Comparison of ENCODE assay signal across 17 cellular contexts in the genomic region with DNA sequence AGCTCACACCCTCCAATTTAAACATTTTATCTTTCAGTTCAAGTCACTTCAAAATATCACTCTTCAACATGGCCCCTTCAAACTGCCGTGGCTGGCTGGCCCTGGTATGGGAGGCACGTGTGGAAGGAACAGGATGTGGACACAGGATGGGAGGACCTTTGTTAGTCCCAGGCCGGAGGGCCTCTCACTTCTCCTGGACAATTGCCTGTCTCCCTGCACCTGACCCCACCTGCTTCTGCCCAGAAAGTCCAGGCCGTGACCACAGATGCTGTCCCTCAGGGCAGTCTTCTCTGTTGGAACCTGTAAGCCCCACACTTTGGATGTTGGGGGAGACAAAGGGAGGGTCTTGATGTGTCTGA. TPM values are rescaled to one million over a fixed set of nuclear protein-coding genes. Genes with fewer than 3 reads are reported as not detected.
DNase-seq lines count a peak whose midpoint lies in the region; ATAC-seq, FAIRE-seq and TF ChIP-seq lines count a peak whose summit lies in the region.
"Had no signal": no experiment of that assay in that cellular context is flagged by ENCODE, and none has a peak within 500 bp of the region (broad histone marks: within the 10 kb centered on the region; RNA-seq: fewer than 3 reads in every experiment).

No MANE protein-coding gene starts in this region.

- H3K36me3 ChIP-seq in SJCRH30 (no peaks in the 10 kb centered on the region), osteoblast (ENCODE audit: insufficient read depth, low read length) (no peaks in the 10 kb centered on the region), upper lobe of right lung (no peaks in the 10 kb centered on the region)

- H3K27me3 ChIP-seq in SJCRH30 (no peaks in the 10 kb centered on the region), osteoblast (ENCODE audit: insufficient read depth, low read length) (no peaks in the 10 kb centered on the region), upper lobe of right lung (no peaks in the 10 kb centered on the region)

- no peaks in the 10 kb centered on the region for H3K4me1 Mint-ChIP-seq in stimulated activated effector memory CD8-positive, alpha-beta T cell treated with anti-CD3 and anti-CD28 coated beads, Interleukin-12 subunit alpha, Interleukin-12 subunit beta, amount 100 ng/mL, for 72 hours

- H3K4me2 ChIP-seq in osteoblast (ENCODE audit: insufficient read depth, low read length) = no peak overlapping the region

- H4K20me1 ChIP-seq in osteoblast (ENCODE audit: insufficient read depth, low read length) = no peaks in the 10 kb centered on the region

- H3K4me3 ChIP-seq in SJCRH30 (no peak overlapping the region), osteoblast (ENCODE audit: insufficient read depth, low read length) (no peak overlapping the region), upper lobe of right lung (no peak overlapping the region)
- H3K4me3 ChIP-seq: GM12878 had no signal

- peak; percentile 12 for ATAC-seq in upper lobe of right lung
- no peak for ATAC-seq in stimulated activated effector memory CD8-positive, alpha-beta T cell treated with anti-CD3 and anti-CD28 coated beads, Interleukin-12 subunit alpha, Interleukin-12 subunit beta, amount 100 ng/mL, for 72 hours
- ATAC-seq: GM12878, HCT116 had no signal

- H3K27ac ChIP-seq in SJCRH30 = peak overlapping the region; percentile 84
- no peak overlapping the region for H3K27ac ChIP-seq in osteoblast (ENCODE audit: low read depth, low read length)
- no peak overlapping the region for H3K27ac ChIP-seq in upper lobe of right lung

- no peak overlapping the region for H3K4me3 Mint-ChIP-seq in stimulated activated effector memory CD8-positive, alpha-beta T cell treated with anti-CD3 and anti-CD28 coated beads, Interleukin-12 subunit alpha, Interleukin-12 subunit beta, amount 100 ng/mL, for 72 hours
- H3K4me3 Mint-ChIP-seq: CD14-positive monocyte had no signal

- H3K27ac Mint-ChIP-seq in stimulated activated effector memory CD8-positive, alpha-beta T cell treated with anti-CD3 and anti-CD28 coated beads, Interleukin-12 subunit alpha, Interleukin-12 subunit beta, amount 100 ng/mL, for 72 hours = no peak overlapping the region
- H3K27ac Mint-ChIP-seq: CD14-positive monocyte had no signal

- no peak for TF ChIP-seq POLR2A in H54 (IDR thresholded peaks at IDR 0.05; ENCODE audit: low read depth, low read length)

- H3K36me3 Mint-ChIP-seq in stimulated activated effector memory CD8-positive, alpha-beta T cell treated with anti-CD3 and anti-CD28 coated beads, Interleukin-12 subunit alpha, Interleukin-12 subunit beta, amount 100 ng/mL, for 72 hours = no peaks in the 10 kb centered on the region
- H3K36me3 Mint-ChIP-seq: CD14-positive monocyte had no signal

- no peak for TF ChIP-seq CTCF in osteoblast (IDR thresholded peaks at IDR 0.05; ENCODE audit: extremely low read depth, low read depth, low read length)
- TF ChIP-seq CTCF in upper lobe of right lung (IDR thresholded peaks at IDR 0.05) = no peak

- DNase-seq in SJCRH30 (no peak), ecto neural progenitor cell (ENCODE audit: low spot score) (peak; percentile 38), osteoblast (ENCODE audit: insufficient read length, low spot score, missing footprints) (peak; percentile 6), upper lobe of right lung (peak; percentile 32), H54 (ENCODE audit: insufficient read length, low spot score) (no peak)
- no peak for DNase-seq in stimulated activated effector memory CD8-positive, alpha-beta T cell treated with anti-CD3 and anti-CD28 coated beads, Interleukin-12 subunit alpha, Interleukin-12 subunit beta, amount 100 ng/mL, for 72 hours (ENCODE audit: low spot score in 2 of 2)
- DNase-seq in activated T-cell treated with anti-CD3 and anti-CD28 coated beads, Interleukin-2, amount 50 U/mL, for 1 hour = no peak
- DNase-seq: DMS 273 treated with DMSO at 0.1 percent for 48 hours, GDM1, KBM-7, NCI-H1417 treated with DMSO at 0.1 percent for 48 hours, NCI-H1930, NCI-H526 treated with DMSO at 0.1 percent for 48 hours, SHP77 treated with DMSO at 0.1 percent for 48 hours had no signal

- no peaks in the 10 kb centered on the region for H3K79me2 ChIP-seq in osteoblast (ENCODE audit: insufficient read depth, low read length)

- H3K4me1 ChIP-seq in SJCRH30 = peaks cover 23% of the 10 kb centered on the region
- H3K4me1 ChIP-seq in osteoblast (ENCODE audit: insufficient read depth, low read length) = peaks cover 6% of the 10 kb centered on the region
- H3K4me1 ChIP-seq in upper lobe of right lung = no peaks in the 10 kb centered on the region

- H3K9me3 ChIP-seq in SJCRH30 (replicated peaks) = peaks cover 4% of the 10 kb centered on the region; the same call in 1 of the 2 replicates
- no peaks in the 10 kb centered on the region for H3K9me3 ChIP-seq in osteoblast (ENCODE audit: low read depth, low read length)
- H3K9me3 ChIP-seq in upper lobe of right lung = no peaks in the 10 kb centered on the region

- no peaks in the 10 kb centered on the region for H3K9me3 Mint-ChIP-seq in stimulated activated effector memory CD8-positive, alpha-beta T cell treated with anti-CD3 and anti-CD28 coated beads, Interleukin-12 subunit alpha, Interleukin-12 subunit beta, amount 100 ng/mL, for 72 hours
- H3K9me3 Mint-ChIP-seq: CD14-positive monocyte had no signal

- intact Hi-C loops in upper lobe of right lung (cut with DNase I) = no loop called here

- H2AFZ ChIP-seq in osteoblast (ENCODE audit: low read length) = no peak overlapping the region

- FAIRE-seq in H54 (lab: Jason Lieb, UNC) = no peak
- FAIRE-seq: GM12878 had no signal

RNA-seq across cellular contexts. Expression of gene AMBP, which starts 19.4 kb away (rescaled TPM):
- 0.55 and 0.81 TPM in 2 replicates for total RNA-seq in SJCRH30 (2014; rRNA removed; shearing (Covaris generic))
- not detected in 2 replicates for total RNA-seq in osteoblast
- total RNA-seq in upper lobe of right lung = 0.67 TPM

RNA-seq across cellular contexts. Expression of gene KIF12, which starts 40.4 kb away (rescaled TPM):
- total RNA-seq in SJCRH30 (2014; rRNA removed; shearing (Covaris generic)) = 0.13 TPM in 1 of 2 replicates, not detected in the other
- total RNA-seq in osteoblast (not detected in 2 replicates), upper lobe of right lung (6.2 TPM)
- total RNA-seq: GM12878 had no signal

Comparison
In these comparisons a context has a peak if more than half of its experiments do, and no peak if none do; other contexts are left out.
1. DNase-seq: peak in ecto neural progenitor cell (single experiment), osteoblast (single experiment) and upper lobe of right lung (single experiment); none in SJCRH30 (0 of 2), H54 (single experiment), stimulated activated effector memory CD8-positive, alpha-beta T cell treated with anti-CD3 and anti-CD28 coated beads, Interleukin-12 subunit alpha, Interleukin-12 subunit beta, amount 100 ng/mL, for 72 hours (0 of 2) and activated T-cell treated with anti-CD3 and anti-CD28 coated beads, Interleukin-2, amount 50 U/mL, for 1 hour (single experiment).